ENCODE assay signal across 33 cellular contexts in genomic region chr16:25433388-25433787, GRCh38.
"Had no signal": no experiment of that assay in that cellular context is flagged by ENCODE, and none has a peak within 500 bp of the region (broad histone marks: within the 10 kb centered on the region; RNA-seq: fewer than 3 reads in every experiment).

No MANE protein-coding gene starts in this region.

- H3K4me1 ChIP-seq: adrenal gland, ascending aorta, body of pancreas, breast epithelium had no signal

- FAIRE-seq: astrocyte had no signal

- DNase-seq: activated effector memory CD4-positive, alpha-beta T cell treated with anti-CD3 and anti-CD28 coated beads, Interleukin-2, amount 50 U/mL, for 16 hours; activated effector memory CD4-positive, alpha-beta T cell treated with Interleukin-2 at 50 U/mL for 16 hours; activated gamma-delta T cell; activated gamma-delta T cell treated with Interleukin-2 at 50 U/mL for 16 hours; activated naive CD4-positive, alpha-beta T cell; activated naive CD4-positive, alpha-beta T cell treated with anti-CD3 and anti-CD28 coated beads for 36 hours; activated naive CD4-positive, alpha-beta T cell treated with anti-CD3 and anti-CD28 coated beads, Interleukin-2, amount 10 ng/mL, durations not matched to agents 7 days and 5 days; activated naive CD4-positive, alpha-beta T cell treated with anti-CD3 and anti-CD28 coated beads, Interleukin-2, amount 50 U/mL, for 16 hours; activated naive CD4-positive, alpha-beta T cell treated with Interleukin-2 at 50 U/mL for 16 hours; activated naive CD8-positive, alpha-beta T cell treated with anti-CD3 and anti-CD28 coated beads for 36 hours; activated naive CD8-positive, alpha-beta T cell treated with anti-CD3 and anti-CD28 coated beads, Interleukin-2, amount 10 ng/mL, durations not matched to agents 7 days and 5 days; activated naive CD8-positive, alpha-beta T cell treated with anti-CD3 and anti-CD28 coated beads, Interleukin-2, amount 50 U/mL, for 24 hours; activated T-cell treated with anti-CD3 and anti-CD28 coated beads, Interleukin-2, amount 50 U/mL, for 1 hour; activated T-cell treated with anti-CD3 and anti-CD28 coated beads, Interleukin-2, amount 50 U/mL, for 24 hours; activated T-cell treated with anti-CD3 and anti-CD28 coated beads, Interleukin-2, amount 50 U/mL, for 4 hours; activated T-cell treated with anti-CD3 and anti-CD28 coated beads, Interleukin-2, amount 50 U/mL, for 48 hours; activated T-cell treated with anti-CD3 and anti-CD28 coated beads, Interleukin-2, amount 50 U/mL, for 72 hours; adrenal gland; amniotic stem cell; amygdala; anterior cingulate cortex; aorta; body of pancreas; brain microvascular endothelial cell; caudate nucleus; central memory CD4-positive, alpha-beta T cell; cerebellar nuclear complex had no signal

- H3K36me3 ChIP-seq: adrenal gland, ascending aorta, brain microvascular endothelial cell, breast epithelium, cardiac muscle cell had no signal

- H3K4me3 ChIP-seq: adrenal gland, ascending aorta, body of pancreas, breast epithelium, cardiac muscle cell had no signal

- H3K27ac ChIP-seq: adrenal gland, ascending aorta, body of pancreas, brain microvascular endothelial cell, breast epithelium, cardiac muscle cell had no signal

- H3K27me3 ChIP-seq: adrenal gland, ascending aorta, body of pancreas, brain microvascular endothelial cell, breast epithelium, cardiac muscle cell had no signal

- H3K9me3 ChIP-seq: adrenal gland, ascending aorta, body of pancreas had no signal

- ATAC-seq: activated naive CD4-positive, alpha-beta T cell treated with anti-CD3 and anti-CD28 coated beads, Interleukin-2, amount 50 U/mL, for 72 hours; activated naive CD8-positive, alpha-beta T cell treated with anti-CD3 and anti-CD28 coated beads, Interleukin-2, amount 50 U/mL, for 24 hours; activated T-cell treated with anti-CD3 and anti-CD28 coated beads, Interleukin-2, amount 50 U/mL, for 4 hours; activated T-cell treated with anti-CD3 and anti-CD28 coated beads, Interleukin-2, amount 50 U/mL, for 72 hours; activated T-helper 17 cell treated with anti-CD3 and anti-CD28 coated beads, Interleukin-2, amount 50 U/mL, for 72 hours; body of pancreas had no signal
